8 cellular contexts compared by ENCODE assay signal in the genomic region with DNA sequence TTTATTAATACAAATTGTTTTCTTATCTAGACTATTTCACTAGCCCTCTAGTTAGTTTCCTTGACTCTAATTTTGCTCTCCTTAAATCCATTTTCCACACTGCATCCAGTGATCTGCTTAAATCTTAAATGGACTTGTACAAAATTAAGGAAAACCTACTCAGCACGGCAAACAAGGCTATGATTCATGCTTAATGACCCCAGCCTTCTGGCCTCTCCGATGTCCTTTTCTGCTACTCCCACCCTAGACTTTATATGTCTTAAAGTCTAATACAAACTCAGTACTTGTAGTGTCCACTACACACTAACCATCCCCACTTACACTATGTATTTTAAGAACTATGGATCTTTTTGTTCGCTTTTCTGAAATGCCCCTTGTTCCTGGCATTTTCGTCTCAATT. TPM values are rescaled to one million over a fixed set of nuclear protein-coding genes. Genes with fewer than 3 reads are reported as not detected.
A peak's percentile ranks its signal among the peaks of the same experiment; 100 is the strongest.
DNase-seq lines count a peak whose midpoint lies in the region; ATAC-seq and TF ChIP-seq lines count a peak whose summit lies in the region.

No MANE protein-coding gene starts in this region.

- peak overlapping the region; percentile 99 for H3K4me3 Mint-ChIP-seq in activated naive CD8-positive, alpha-beta T cell treated with anti-CD3 and anti-CD28 coated beads for 36 hours

- no peak for TF ChIP-seq CTCF in right atrium auricular region (IDR thresholded peaks at IDR 0.05)
- no peak for TF ChIP-seq CTCF in left lung (IDR thresholded peaks at IDR 0.05)
- TF ChIP-seq CTCF in omental fat pad (IDR thresholded peaks at IDR 0.05): no peak

- no peak for DNase-seq in right atrium auricular region (ENCODE audit: low spot score)
- no peak for DNase-seq in cardiac septum (ENCODE audit: low spot score)
- no peak for DNase-seq in activated naive CD8-positive, alpha-beta T cell treated with anti-CD3 and anti-CD28 coated beads for 36 hours
- no peak for DNase-seq in left lung
- no peak for DNase-seq in aorta
- DNase-seq in omental fat pad (ENCODE audit: low spot score): no peak
- no peak for DNase-seq in caudate nucleus (lab: John Stamatoyannopoulos, UW)

- H3K36me3 ChIP-seq in right atrium auricular region (peaks cover 8% of the 10 kb centered on the region), left lung (peaks cover 0 to 10% of the 10 kb centered on the region in 2 donors), aorta (ENCODE audit: control insufficient read depth in 1 of 2, insufficient read depth in 2 of 2, low read length in 1 of 2) (no peaks in the 10 kb centered on the region)

- no peaks in the 10 kb centered on the region for H3K27me3 Mint-ChIP-seq in activated naive CD8-positive, alpha-beta T cell treated with anti-CD3 and anti-CD28 coated beads for 36 hours

- no peaks in the 10 kb centered on the region for H3K9me3 ChIP-seq in right atrium auricular region
- H3K9me3 ChIP-seq in left lung: no peaks in the 10 kb centered on the region
- H3K9me3 ChIP-seq in aorta (ENCODE audit: control insufficient read depth, low read length): no peaks in the 10 kb centered on the region

- H3K27ac ChIP-seq in right atrium auricular region: peak overlapping the region; percentile 40 to 99
- peak overlapping the region in 1 of 2 donors; percentile 99 for H3K27ac ChIP-seq in left lung
- no peak overlapping the region for H3K27ac ChIP-seq in aorta (ENCODE audit: low read depth in 1 of 2, low read length in 2 of 2)
- H3K27ac ChIP-seq in caudate nucleus (ENCODE audit: low read depth, low read length): no peak overlapping the region

- H3K4me3 ChIP-seq in right atrium auricular region (peak overlapping the region; percentile 79 to 88), left lung (peak overlapping the region; percentile 73 to 91), aorta (ENCODE audit: low read length in 2 of 2) (peak overlapping the region; percentile 33 to 65)

- peaks cover 5% of the 10 kb centered on the region for H3K9me3 Mint-ChIP-seq in activated naive CD8-positive, alpha-beta T cell treated with anti-CD3 and anti-CD28 coated beads for 36 hours

- intact Hi-C loops in cardiac septum (cut with DNase I): no loop called here
- intact Hi-C loops in left lung (cut with DNase I): no loop called here
- intact Hi-C loops in aorta (cut with DNase I): no loop called here

- no peaks in the 10 kb centered on the region for H3K27me3 ChIP-seq in right atrium auricular region
- no peaks in the 10 kb centered on the region for H3K27me3 ChIP-seq in left lung
- no peaks in the 10 kb centered on the region for H3K27me3 ChIP-seq in aorta (ENCODE audit: control insufficient read depth in 1 of 2, insufficient read depth in 2 of 2, low read length in 1 of 2)

- H3K27ac Mint-ChIP-seq in activated naive CD8-positive, alpha-beta T cell treated with anti-CD3 and anti-CD28 coated beads for 36 hours: no peak overlapping the region

- WGBS in aorta, 2 donors: 14 to 18% methylated on average over 4 of the region's 4 CpGs

- H3K36me3 Mint-ChIP-seq in activated naive CD8-positive, alpha-beta T cell treated with anti-CD3 and anti-CD28 coated beads for 36 hours: peaks cover 47% of the 10 kb centered on the region

- H3K4me1 ChIP-seq in right atrium auricular region (peaks cover 0 to 41% of the 10 kb centered on the region in 2 donors), left lung (peaks cover 9 to 64% of the 10 kb centered on the region in 2 donors), aorta (ENCODE audit: control insufficient read depth in 1 of 2, insufficient read depth in 2 of 2, low read length in 2 of 2) (no peaks in the 10 kb centered on the region)

- H3K4me1 Mint-ChIP-seq in activated naive CD8-positive, alpha-beta T cell treated with anti-CD3 and anti-CD28 coated beads for 36 hours: peaks cover 42% of the 10 kb centered on the region

- no peak for ATAC-seq in left lung
- no peak for ATAC-seq in aorta (ENCODE audit: low FRiP score)
- ATAC-seq in omental fat pad (ENCODE audit: low FRiP score): no peak
- no peak for ATAC-seq in HG03135 (IDR thresholded peaks at IDR 0.05; ENCODE audit: unreplicated experiment)

RNA-seq across cellular contexts. Expression of a gene that starts 2.2 kb away (rescaled TPM):
- total RNA-seq in right atrium auricular region (10 to 100 TPM; 80.4 to 81.2 TPM), cardiac septum (42.2 TPM), left lung (10 to 100 TPM; 89.2 to 95.5 TPM), aorta (10 to 100 TPM; 43.4 to 49.7 TPM), omental fat pad (100 to 1,000 TPM in 3 of 4 donors, 10 to 100 TPM in 1; 57.2 to 189 (median 136) TPM)
- 10 to 100 TPM; 33.6 to 34.7 TPM for total RNA-seq in activated naive CD8-positive, alpha-beta T cell treated with anti-CD3 and anti-CD28 coated beads for 36 hours
- 10 to 100 TPM; 17.4 to 28.9 TPM for polyA plus RNA-seq in aorta

RNA-seq across cellular contexts. Expression of a gene that starts 2.5 kb away (rescaled TPM):
- 1 to 10 TPM; 5.0 to 6.9 TPM for total RNA-seq in right atrium auricular region
- 2.3 TPM for total RNA-seq in cardiac septum
- total RNA-seq in activated naive CD8-positive, alpha-beta T cell treated with anti-CD3 and anti-CD28 coated beads for 36 hours: 10 to 100 TPM; 14.9 to 15.7 TPM
- 1 to 10 TPM; 4.1 to 6.2 TPM for total RNA-seq in left lung
- total RNA-seq in aorta: 1 to 10 TPM; 5.9 to 6.6 TPM
- polyA plus RNA-seq in aorta: 1 to 10 TPM; 1.2 to 2.9 TPM
- total RNA-seq in omental fat pad: 10 to 100 TPM in 2 of 4 donors, 1 to 10 TPM in 2; 8.2 to 12.6 (median 10.1) TPM

Comparison
In these comparisons a context has a peak if more than half of its experiments do, and no peak if none do; other contexts are left out.
1. H3K27ac ChIP-seq: peak in right atrium auricular region (2 of 2); none in aorta (0 of 2) and caudate nucleus (single experiment).
2. Peak in every context shown above with its lines, with median percentiles within 50 percentile points of each other: H3K4me3 ChIP-seq.